Comparison of ENCODE assay signal across 19 cellular contexts in the genomic region with DNA sequence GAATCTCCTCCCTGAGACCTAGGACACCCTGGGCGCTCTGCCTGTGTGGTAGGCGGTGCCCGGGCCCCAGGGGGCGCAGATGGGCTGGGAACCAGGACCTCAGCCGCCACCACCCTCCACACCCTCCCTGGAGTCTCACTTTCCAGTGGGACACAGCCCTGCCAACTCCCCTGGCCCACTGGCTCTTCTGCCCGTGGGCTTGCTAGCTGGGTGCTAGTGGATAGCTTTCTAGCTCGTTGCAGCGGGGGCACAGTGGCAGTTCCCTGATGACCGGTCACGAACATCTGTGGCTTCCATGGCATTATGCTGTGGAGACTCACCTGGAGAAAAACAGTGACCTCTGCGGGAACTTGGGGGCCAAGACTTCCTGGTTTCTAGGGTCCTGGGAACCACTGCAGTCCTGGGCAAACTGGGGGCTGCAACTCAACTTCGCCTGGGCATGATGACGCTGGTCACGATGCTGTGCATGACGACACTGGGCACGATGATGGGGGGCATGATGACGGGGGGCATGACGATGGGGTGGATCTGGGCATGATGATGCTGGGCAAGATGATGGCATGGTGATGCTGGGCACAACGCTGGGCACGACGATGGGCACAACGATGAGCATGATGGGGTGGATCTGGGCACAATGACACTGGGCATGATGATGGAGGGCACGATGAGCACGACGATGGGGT. TPM values are rescaled to one million over a fixed set of nuclear protein-coding genes. Genes with fewer than 3 reads are reported as not detected.
DNase-seq lines count a peak whose midpoint lies in the region; ATAC-seq, FAIRE-seq and TF ChIP-seq lines count a peak whose summit lies in the region.
"Had no signal": no experiment of that assay in that cellular context is flagged by ENCODE, and none has a peak within 500 bp of the region (broad histone marks: within the 10 kb centered on the region; RNA-seq: fewer than 3 reads in every experiment).

No MANE protein-coding gene starts in this region.

- TF ChIP-seq EP300 in HepG2 (IDR thresholded peaks at IDR 0.05; ENCODE audit: low read depth in 2 of 2, low read length in 2 of 2) (no peak), HepG2 (CRISPR knock-in tag; IDR thresholded peaks at IDR 0.05; ENCODE audit: borderline replicate concordance) (no peak), ovary (IDR thresholded peaks at IDR 0.05) (no peak)

- H3K4me3 ChIP-seq in HepG2 (replicated peaks in 1 of 3; ENCODE audit: insufficient read depth in 1 of 3, low read depth in 2 of 3, low read length in 3 of 3) (no peak overlapping the region), right lobe of liver (no peak overlapping the region), ovary (no peak overlapping the region)

- TF ChIP-seq CTCF in HepG2 (CRISPR knock-in tag; IDR thresholded peaks at IDR 0.05) (peak; percentile 70), right lobe of liver (IDR thresholded peaks at IDR 0.05) (no peak), ovary (IDR thresholded peaks at IDR 0.05) (no peak)

- H3K79me2 ChIP-seq in HepG2 (ENCODE audit: insufficient read depth, low read length) = no peaks in the 10 kb centered on the region

- H3K9ac ChIP-seq in HepG2 (ENCODE audit: insufficient read depth, low read depth, low read length) = no peak overlapping the region

- H3K27ac ChIP-seq in HepG2 (ENCODE audit: extremely low read length, insufficient read depth, low read length) (no peak overlapping the region), right lobe of liver (peak overlapping the region in 1 of 3 donors; percentile 47), ovary (peak overlapping the region in 1 of 2 donors; percentile 54)
- H3K27ac ChIP-seq: WERI-Rb-1 had no signal

- CTCF ChIA-PET in HepG2 (lab: Yijun Ruan, JAX; ENCODE audit: low intra/inter-chr PET ratio, low total read pairs) = interaction anchor here (2.1 kb wide), 1 partner anchor 24 kb away, joined by 11 read pairs; no protein-coding TSS in a partner anchor

- no peaks in the 10 kb centered on the region for H3K9me3 ChIP-seq in HepG2 (ENCODE audit: low read length)
- no peaks in the 10 kb centered on the region for H3K9me3 ChIP-seq in right lobe of liver
- H3K9me3 ChIP-seq in ovary = no peaks in the 10 kb centered on the region

- POLR2A ChIA-PET in HepG2 (lab: Yijun Ruan, JAX) = interaction anchor here (0.7 kb wide), 1 partner anchor 25 kb away, joined by 3 read pairs; no protein-coding TSS in a partner anchor

- no peak for TF ChIP-seq POLR2A in HepG2 (IDR thresholded peaks at IDR 0.05; ENCODE audit: insufficient read depth in 1 of 2, low read depth in 2 of 2, low read length in 2 of 2)
- no peak for TF ChIP-seq POLR2A in right lobe of liver (IDR thresholded peaks at IDR 0.05)
- TF ChIP-seq POLR2A in ovary (IDR thresholded peaks at IDR 0.05) = no peak

- 73% methylated on average over 24 of the region's 25 CpGs for WGBS in HepG2 (ENCODE audit: low lambda C conversion rate)
- WGBS in right lobe of liver (ENCODE audit: insufficient coverage, low coverage, low lambda C conversion rate, missing lambda C conversion rate) = 83% methylated on average over 11 of the region's 25 CpGs
- 76 to 83% (median 77%) methylated on average over 25 of the region's 25 CpGs for WGBS in ovary, 3 donors

- no peak for FAIRE-seq in HepG2 (lab: Jason Lieb, UNC)

- in situ Hi-C loops in HepG2 (cut with HindIII; ENCODE audit: extremely low pct_ligation_motif_present, low pct_unique_long_range_greater_than_20kb) = no loop called here

- DNase-seq in HepG2 (ENCODE audit: low spot score) (no peak), right lobe of liver (no peak), ovary (peak in 3 of 5 donors; percentile 28 to 69 (median 38)), NCI-H748 (lab: John Stamatoyannopoulos, UW; ENCODE audit: unreplicated experiment) (no peak), NCI-H146 (lab: John Stamatoyannopoulos, UW) (no peak), NCI-H1105 (lab: John Stamatoyannopoulos, UW) (no peak)
- DNase-seq: activated naive CD8-positive, alpha-beta T cell treated with anti-CD3 and anti-CD28 coated beads, Interleukin-2, amount 10 ng/mL, durations not matched to agents 7 days and 5 days; hippocampal formation; KG1; left cardiac atrium; NCI-H1417; NCI-H446 treated with DMSO at 0.1 percent for 48 hours; OCI-M1; retina; stimulated activated CD4-positive, alpha-beta T cell treated with anti-CD3 and anti-CD28 coated beads, Interleukin-4, amount 100 ng/mL, for 24 hours; WERI-Rb-1 had no signal

- no TSS peak for BruUV-seq in HepG2 (replicated peaks; lab: Mats Ljungman, UMichigan)

- peaks cover 16% of the 10 kb centered on the region for H3K4me1 ChIP-seq in HepG2 (ENCODE audit: insufficient read depth, low read length)
- H3K4me1 ChIP-seq in right lobe of liver = no peaks in the 10 kb centered on the region
- peaks cover 43% of the 10 kb centered on the region for H3K4me1 ChIP-seq in ovary (ENCODE audit: insufficient read depth)

- H3K27me3 ChIP-seq in HepG2 (ENCODE audit: control insufficient read depth in 1 of 2, insufficient read depth in 2 of 2, low read length in 2 of 2) (peaks cover 0 to 15% of the 10 kb centered on the region in 2 experiments; a peak in 3 of 5 replicates), right lobe of liver (no peaks in the 10 kb centered on the region), ovary (no peaks in the 10 kb centered on the region)

- H3K36me3 ChIP-seq in HepG2 (replicated peaks in 1 of 2; ENCODE audit: control insufficient read depth in 1 of 2, insufficient read depth in 2 of 2, low read length in 2 of 2) (no peaks in the 10 kb centered on the region), right lobe of liver (no peaks in the 10 kb centered on the region), ovary (no peaks in the 10 kb centered on the region)
- H3K36me3 ChIP-seq: WERI-Rb-1 had no signal

- H4K20me1 ChIP-seq in HepG2 (ENCODE audit: insufficient read depth, low read length) = no peaks in the 10 kb centered on the region

- intact Hi-C loops in HepG2 (cut with micrococcal nuclease; ENCODE audit: unreplicated experiment) (loop anchor here (1.0 kb wide), 1 partner anchor 23 kb away; no protein-coding TSS in a partner anchor), right lobe of liver (cut with DNase I) (no loop called here), ovary (cut with DNase I) (no loop called here)

- H3K4me2 ChIP-seq in HepG2 (ENCODE audit: low read depth, low read length) = peak overlapping the region; percentile 33

- H2AFZ ChIP-seq in HepG2 (ENCODE audit: low read length) = no peak overlapping the region

- ATAC-seq in HepG2 (peak; percentile 81), right lobe of liver (no peak), esophagus mucosa (peak; percentile 28), HG03432 (IDR thresholded peaks at IDR 0.05; ENCODE audit: unreplicated experiment) (no peak)
- ATAC-seq: naive thymus-derived CD8-positive, alpha-beta T cell had no signal

- TF ChIP-seq RAD21 in HepG2 (CRISPR knock-in tag; IDR thresholded peaks at IDR 0.05) = 0 out of 2 replicates have a peak, but pooled peaks have one; percentile 17

RNA-seq across cellular contexts. Expression of a gene that starts 31.0 kb away (rescaled TPM):
- total RNA-seq in HepG2 (2016; rRNA removed; fragmentation: Illumina TruSeq; extraction: Trizol) (0.11 TPM in 1 of 2 replicates, not detected in the other), right lobe of liver (under 1 TPM in 5 of 6 experiments, not detected in 1; 0.18 to 0.63 (median 0.31) TPM), esophagus mucosa (not detected), ovary (under 1 TPM in 2 of 7 donors, not detected in 5; 0.20 to 0.50 TPM)
- total RNA-seq in HepG2 (2016; cell fraction: cytosol; rRNA removed; fragmentation: Illumina TruSeq; extraction: Trizol; ENCODE audit: low read depth) = 0.20 TPM in 1 of 2 replicates, not detected in the other
- total RNA-seq in HepG2 (2016; cell fraction: insoluble cytoplasmic fraction; rRNA removed; fragmentation: Illumina TruSeq; extraction: Trizol) = 0.19 TPM in 1 of 2 replicates, not detected in the other
- 0.14 TPM in 1 of 2 replicates, not detected in the other for total RNA-seq in HepG2 (2016; cell fraction: membrane; rRNA removed; fragmentation: Illumina TruSeq; extraction: Trizol)
- total RNA-seq in HepG2 (2016; cell fraction: nucleus; rRNA removed; fragmentation: Illumina TruSeq; extraction: Trizol) = 0.25 and 0.43 TPM in 2 replicates
- polyA plus RNA-seq in HepG2 (2011; rRNA removed) (0.04 and 0.08 TPM in 2 replicates), ovary (1 to 10 TPM; 1.0 to 1.2 TPM)
- 0.03 TPM in 1 of 2 replicates, not detected in the other for polyA plus RNA-seq in HepG2 (2011; cell fraction: cytosol; rRNA removed)
- 0.07 and 0.16 TPM in 2 replicates for polyA plus RNA-seq in HepG2 (2011; cell fraction: nucleus; rRNA removed)
- polyA plus RNA-seq in HepG2 (2012) = not detected in 2 replicates
- not detected in 2 replicates for polyA plus RNA-seq in HepG2 (2016; cell fraction: cytosol; fragmentation: Illumina TruSeq; extraction: Trizol; ENCODE audit: low read depth)
- polyA plus RNA-seq in HepG2 (2016; cell fraction: insoluble cytoplasmic fraction; fragmentation: Illumina TruSeq; extraction: Trizol; ENCODE audit: low read depth) = 0.25 TPM in 1 of 2 replicates, not detected in the other
- 0.08 TPM in 1 of 2 replicates, not detected in the other for polyA plus RNA-seq in HepG2 (2016; cell fraction: membrane; fragmentation: Illumina TruSeq; extraction: Trizol; ENCODE audit: low read depth)
- polyA plus RNA-seq in HepG2 (2016; cell fraction: nucleus; fragmentation: Illumina TruSeq; extraction: Trizol; ENCODE audit: insufficient read depth, low read depth) = 0.92 and 1.3 TPM in 2 replicates
- polyA minus RNA-seq in HepG2 (2011; rRNA and poly(A)+ RNA removed; ENCODE audit: low replicate concordance) = not detected in 2 replicates
- not detected in 2 replicates for polyA minus RNA-seq in HepG2 (2011; cell fraction: cytosol; rRNA and poly(A)+ RNA removed)
- polyA minus RNA-seq in HepG2 (2011; cell fraction: nucleus; rRNA and poly(A)+ RNA removed) = 0.39 TPM in 1 of 2 replicates, not detected in the other
- total RNA-seq: activated naive CD8-positive, alpha-beta T cell treated with anti-CD3 and anti-CD28 coated beads, Interleukin-2, amount 10 ng/mL, durations not matched to agents 7 days and 5 days; naive thymus-derived CD8-positive, alpha-beta T cell had no signal
- polyA plus RNA-seq: naive thymus-derived CD8-positive, alpha-beta T cell had no signal

RNA-seq across cellular contexts. Expression of a gene that starts 32.0 kb away (rescaled TPM):
- total RNA-seq in HepG2 (2016; rRNA removed; fragmentation: Illumina TruSeq; extraction: Trizol) = 2.5 and 3.0 TPM in 2 replicates
- total RNA-seq in HepG2 (2016; cell fraction: cytosol; rRNA removed; fragmentation: Illumina TruSeq; extraction: Trizol; ENCODE audit: low read depth) = 1.2 and 1.9 TPM in 2 replicates
- 2.5 and 3.0 TPM in 2 replicates for total RNA-seq in HepG2 (2016; cell fraction: insoluble cytoplasmic fraction; rRNA removed; fragmentation: Illumina TruSeq; extraction: Trizol)
- 2.2 and 2.3 TPM in 2 replicates for total RNA-seq in HepG2 (2016; cell fraction: membrane; rRNA removed; fragmentation: Illumina TruSeq; extraction: Trizol)
- 2.7 and 3.4 TPM in 2 replicates for total RNA-seq in HepG2 (2016; cell fraction: nucleus; rRNA removed; fragmentation: Illumina TruSeq; extraction: Trizol)
- polyA plus RNA-seq in HepG2 (2011; rRNA removed) = 1.5 and 2.6 TPM in 2 replicates
- polyA plus RNA-seq in HepG2 (2011; cell fraction: cytosol; rRNA removed) = 2.8 TPM in 2 replicates
- polyA plus RNA-seq in HepG2 (2011; cell fraction: nucleus; rRNA removed) = 4.0 and 4.6 TPM in 2 replicates
- polyA plus RNA-seq in HepG2 (2012) = 1.6 and 1.9 TPM in 2 replicates
- polyA plus RNA-seq in HepG2 (2016; cell fraction: cytosol; fragmentation: Illumina TruSeq; extraction: Trizol; ENCODE audit: low read depth) = 0.71 and 0.78 TPM in 2 replicates
- polyA plus RNA-seq in HepG2 (2016; cell fraction: insoluble cytoplasmic fraction; fragmentation: Illumina TruSeq; extraction: Trizol; ENCODE audit: low read depth) = 2.0 and 3.6 TPM in 2 replicates
- polyA plus RNA-seq in HepG2 (2016; cell fraction: membrane; fragmentation: Illumina TruSeq; extraction: Trizol; ENCODE audit: low read depth) = 1.5 TPM in 2 replicates
- polyA plus RNA-seq in HepG2 (2016; cell fraction: nucleus; fragmentation: Illumina TruSeq; extraction: Trizol; ENCODE audit: insufficient read depth, low read depth) = 5.0 and 5.6 TPM in 2 replicates
- 1.8 TPM in 1 of 2 replicates, not detected in the other for polyA minus RNA-seq in HepG2 (2011; rRNA and poly(A)+ RNA removed; ENCODE audit: low replicate concordance)
- polyA minus RNA-seq in HepG2 (2011; cell fraction: cytosol; rRNA and poly(A)+ RNA removed) = 0.69 and 1.3 TPM in 2 replicates
- 2.6 and 2.8 TPM in 2 replicates for polyA minus RNA-seq in HepG2 (2011; cell fraction: nucleus; rRNA and poly(A)+ RNA removed)
- total RNA-seq in right lobe of liver = 10 to 100 TPM; 25.2 to 58.6 (median 41.1) TPM
- not detected for total RNA-seq in esophagus mucosa
- total RNA-seq in ovary = 10 to 100 TPM; 16.7 to 99.0 (median 59.9) TPM
- polyA plus RNA-seq in ovary = 100 to 1,000 TPM in 1 of 2 donors, 10 to 100 TPM in 1; 19.5 to 187 TPM
- polyA plus RNA-seq: naive thymus-derived CD8-positive, alpha-beta T cell had no signal

RNA-seq across cellular contexts. Expression of a gene that starts 51.9 kb away (rescaled TPM):
- total RNA-seq in HepG2 (2016; rRNA removed; fragmentation: Illumina TruSeq; extraction: Trizol) = 3,686 and 4,415 TPM in 2 replicates
- 5,456 and 6,100 TPM in 2 replicates for total RNA-seq in HepG2 (2016; cell fraction: cytosol; rRNA removed; fragmentation: Illumina TruSeq; extraction: Trizol; ENCODE audit: low read depth)
- total RNA-seq in HepG2 (2016; cell fraction: insoluble cytoplasmic fraction; rRNA removed; fragmentation: Illumina TruSeq; extraction: Trizol) = 3,753 and 4,559 TPM in 2 replicates
- 7,013 and 7,026 TPM in 2 replicates for total RNA-seq in HepG2 (2016; cell fraction: membrane; rRNA removed; fragmentation: Illumina TruSeq; extraction: Trizol)
- total RNA-seq in HepG2 (2016; cell fraction: nucleus; rRNA removed; fragmentation: Illumina TruSeq; extraction: Trizol) = 1,357 and 1,550 TPM in 2 replicates
- 3,283 and 4,040 TPM in 2 replicates for polyA plus RNA-seq in HepG2 (2011; rRNA removed)
- 3,092 and 3,668 TPM in 2 replicates for polyA plus RNA-seq in HepG2 (2011; cell fraction: cytosol; rRNA removed)
- polyA plus RNA-seq in HepG2 (2011; cell fraction: nucleus; rRNA removed) = 687 and 772 TPM in 2 replicates
- polyA plus RNA-seq in HepG2 (2012) = 3,723 and 4,459 TPM in 2 replicates
- 5,030 and 5,352 TPM in 2 replicates for polyA plus RNA-seq in HepG2 (2016; cell fraction: cytosol; fragmentation: Illumina TruSeq; extraction: Trizol; ENCODE audit: low read depth)
- polyA plus RNA-seq in HepG2 (2016; cell fraction: insoluble cytoplasmic fraction; fragmentation: Illumina TruSeq; extraction: Trizol; ENCODE audit: low read depth) = 4,110 and 4,812 TPM in 2 replicates
- 6,339 and 6,476 TPM in 2 replicates for polyA plus RNA-seq in HepG2 (2016; cell fraction: membrane; fragmentation: Illumina TruSeq; extraction: Trizol; ENCODE audit: low read depth)
- 2,377 and 2,486 TPM in 2 replicates for polyA plus RNA-seq in HepG2 (2016; cell fraction: nucleus; fragmentation: Illumina TruSeq; extraction: Trizol; ENCODE audit: insufficient read depth, low read depth)
- 217 and 248 TPM in 2 replicates for polyA minus RNA-seq in HepG2 (2011; rRNA and poly(A)+ RNA removed; ENCODE audit: low replicate concordance)
- 598 and 688 TPM in 2 replicates for polyA minus RNA-seq in HepG2 (2011; cell fraction: cytosol; rRNA and poly(A)+ RNA removed)
- polyA minus RNA-seq in HepG2 (2011; cell fraction: nucleus; rRNA and poly(A)+ RNA removed) = 243 and 285 TPM in 2 replicates
- total RNA-seq in right lobe of liver = 1,000 to 10,000 TPM in 2 of 6 experiments, 100 to 1,000 TPM in 4; 366 to 1,499 (median 423) TPM
- 1,503 TPM for total RNA-seq in esophagus mucosa
- over 10,000 TPM in 1 of 7 donors, 1,000 to 10,000 TPM in 6; 2,415 to 11,755 (median 2,627) TPM for total RNA-seq in ovary
- 1,000 to 10,000 TPM; 1,753 to 4,871 TPM for polyA plus RNA-seq in ovary

Comparison
In these comparisons a context has a peak if more than half of its experiments do, and no peak if none do; other contexts are left out.
1. ATAC-seq: peak in HepG2 (single experiment) and esophagus mucosa (single experiment); none in right lobe of liver (0 of 4) and HG03432 (single experiment).
2. RNA of a gene that starts 32.0 kb away (total RNA-seq): 16.7 to 99.0 TPM in ovary and 25.2 to 58.6 TPM in right lobe of liver; 1.2 to 3.4 TPM in HepG2 and not detected in esophagus mucosa (single experiment); every median in the first group is over 4 times any median in the second.
3. DNase-seq: peak in ovary (3 of 5); none in HepG2 (single experiment), right lobe of liver (0 of 3), NCI-H748 (single experiment), NCI-H146 (single experiment) and NCI-H1105 (single experiment).